Comparison of ENCODE assay signal across 19 cellular contexts in the genomic region with DNA sequence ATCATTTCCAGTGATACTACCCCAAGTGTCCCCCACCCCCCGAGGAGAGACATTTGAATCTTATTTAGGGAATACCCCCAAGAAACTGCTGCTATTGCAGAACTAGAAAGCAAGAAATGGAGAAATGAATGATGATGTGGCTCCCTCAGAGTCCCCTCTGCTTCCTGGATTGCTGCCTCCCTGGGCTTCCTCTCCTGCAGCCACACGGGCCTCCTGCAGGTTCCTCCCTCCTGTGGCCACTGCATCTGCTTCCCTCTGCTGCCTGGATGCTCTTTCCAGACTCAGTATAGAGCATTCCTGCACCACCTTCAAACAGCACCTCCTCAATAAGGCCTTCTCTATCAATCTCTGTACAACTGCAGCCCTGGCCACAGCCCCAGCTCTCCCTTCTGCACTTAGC.
"Had no signal": no experiment of that assay in that cellular context is flagged by ENCODE, and none has a peak within 500 bp of the region (broad histone marks: within the 10 kb centered on the region; RNA-seq: fewer than 3 reads in every experiment).

No MANE protein-coding gene starts in this region.

- H3K36me3 ChIP-seq: breast epithelium had no signal

- H3K27me3 ChIP-seq: breast epithelium, right atrium auricular region, transverse colon had no signal

- ATAC-seq: activated CD8-positive, alpha-beta T cell treated with anti-CD3 and anti-CD28 coated beads for 36 hours; activated T-cell treated with anti-CD3 and anti-CD28 coated beads, Interleukin-2, amount 50 U/mL, for 72 hours; esophagus mucosa; left cardiac atrium; mucosa of descending colon; natural killer cell; stimulated activated effector memory CD8-positive, alpha-beta T cell treated with anti-CD3 and anti-CD28 coated beads, Interleukin-12 subunit alpha, Interleukin-12 subunit beta, amount 100 ng/mL, for 72 hours had no signal

- DNase-seq: activated CD4-positive, alpha-beta T cell treated with anti-CD3 and anti-CD28 coated beads for 1 hour; activated CD8-positive, alpha-beta memory T cell treated with anti-CD3 and anti-CD28 coated beads, Interleukin-2, amount 50 U/mL, for 4 hours; activated CD8-positive, alpha-beta T cell treated with anti-CD3 and anti-CD28 coated beads for 36 hours; activated naive CD4-positive, alpha-beta T cell; activated T-cell treated with anti-CD3 and anti-CD28 coated beads, Interleukin-2, amount 50 U/mL, for 72 hours; aorta; endodermal cell; left cardiac atrium; mammary epithelial cell; mucosa of descending colon; natural killer cell; nucleus accumbens; substantia nigra; T-helper 2 cell; transverse colon had no signal

- H3K27ac ChIP-seq: breast epithelium, right atrium auricular region, transverse colon had no signal

- H3K4me1 ChIP-seq: breast epithelium, right atrium auricular region, transverse colon had no signal

- H3K9me3 ChIP-seq: breast epithelium, mucosa of descending colon, right atrium auricular region, transverse colon had no signal

- H3K4me3 ChIP-seq: breast epithelium, mucosa of descending colon, right atrium auricular region, transverse colon had no signal
